9 cellular contexts compared by ENCODE assay signal in genomic region chr20:32971703-32972161, GRCh38. TPM values are rescaled to one million over a fixed set of nuclear protein-coding genes. Genes with fewer than 3 reads are reported as not detected.
DNase-seq lines count a peak whose midpoint lies in the region; ATAC-seq and TF ChIP-seq lines count a peak whose summit lies in the region.
"Had no signal": no experiment of that assay in that cellular context is flagged by ENCODE, and none has a peak within 500 bp of the region (broad histone marks: within the 10 kb centered on the region; RNA-seq: fewer than 3 reads in every experiment).

No MANE protein-coding gene starts in this region.

- H3K4me3 ChIP-seq in SK-N-SH (ENCODE audit: low read depth in 2 of 2, low read length in 1 of 2) (no peak overlapping the region), WERI-Rb-1 (ENCODE audit: low read depth, low read length) (no peak overlapping the region)

- H4K20me1 ChIP-seq in SK-N-SH (ENCODE audit: insufficient read depth) = no peaks in the 10 kb centered on the region

- no peak for ATAC-seq in SK-N-SH treated with all-trans-retinoic acid at 6 μM for 48 hours
- ATAC-seq in HG02970 (IDR thresholded peaks at IDR 0.05; ENCODE audit: low FRiP score, unreplicated experiment) = peak; percentile 11
- ATAC-seq in HG03457 (IDR thresholded peaks at IDR 0.05; ENCODE audit: unreplicated experiment) = no peak
- ATAC-seq in GM21526 (IDR thresholded peaks at IDR 0.05; ENCODE audit: low FRiP score, unreplicated experiment) = no peak

- POLR2A ChIA-PET in SK-N-SH (lab: Yijun Ruan, JAX) = no interaction called here

- WGBS in SK-N-SH (ENCODE audit: low lambda C conversion rate) = 54% methylated on average over 6 of the region's 6 CpGs

- CTCF ChIA-PET in SK-N-SH (lab: Yijun Ruan, JAX) = interaction anchor here (1.7 kb wide), 1 partner anchor 26 kb away, joined by 4 read pairs; no protein-coding TSS in a partner anchor

- no peak for TF ChIP-seq CTCF in SK-N-SH (IDR thresholded peaks at IDR 0.05)
- no peak for TF ChIP-seq CTCF in WERI-Rb-1 (IDR thresholded peaks at IDR 0.05; ENCODE audit: low read depth, low read length)

- no peaks in the 10 kb centered on the region for H3K36me3 ChIP-seq in SK-N-SH (replicated peaks in 1 of 2; ENCODE audit: control insufficient read depth in 1 of 2, insufficient read depth in 2 of 2, low read length in 1 of 2)
- H3K36me3 ChIP-seq in WERI-Rb-1 = no peaks in the 10 kb centered on the region

- H2AFZ ChIP-seq in SK-N-SH (ENCODE audit: low read depth) = 0 out of 2 replicates have a peak overlapping the region, but pooled peaks have one; percentile 13

- H3F3A ChIP-seq in SK-N-SH (replicated peaks; ENCODE audit: insufficient read depth) = no peaks in the 10 kb centered on the region

- no peaks in the 10 kb centered on the region for H3K9me2 ChIP-seq in SK-N-SH

- H3K9me3 ChIP-seq in SK-N-SH = no peaks in the 10 kb centered on the region
- peaks cover 5% of the 10 kb centered on the region for H3K9me3 ChIP-seq in WERI-Rb-1 (ENCODE audit: severe bottlenecking)

- H3K4me1 ChIP-seq in SK-N-SH (ENCODE audit: control insufficient read depth in 1 of 2, insufficient read depth in 2 of 2, low read depth in 1 of 2, low read length in 1 of 2) = no peaks in the 10 kb centered on the region; a peak in 1 of 4 replicates

- no peak for TF ChIP-seq RAD21 in SK-N-SH (IDR thresholded peaks at IDR 0.05; ENCODE audit: low read length)

- no peak for DNase-seq in SK-N-SH
- DNase-seq in WERI-Rb-1 = no peak
- peak; percentile 3 for DNase-seq in myocyte (ENCODE audit: low read depth)
- no peak for DNase-seq in NCI-H2196 treated with DMSO at 0.1 percent for 48 hours (lab: John Stamatoyannopoulos, UW; ENCODE audit: unreplicated experiment)

- no peaks in the 10 kb centered on the region for H3K79me2 ChIP-seq in SK-N-SH (ENCODE audit: insufficient read depth)

- H3K27me3 ChIP-seq in SK-N-SH (ENCODE audit: insufficient read depth) (no peaks in the 10 kb centered on the region; the same call in 1 of the 2 replicates), WERI-Rb-1 (ENCODE audit: insufficient read depth, low read depth, severe bottlenecking) (no peaks in the 10 kb centered on the region)

- no peak for TF ChIP-seq EP300 in SK-N-SH (IDR thresholded peaks at IDR 0.05; ENCODE audit: borderline replicate concordance in 1 of 2, low read depth in 1 of 2, low read length in 1 of 2)

- no peak overlapping the region for H3K9ac ChIP-seq in SK-N-SH

- no peak overlapping the region for H3K4me2 ChIP-seq in SK-N-SH

- H3K27ac ChIP-seq in SK-N-SH (ENCODE audit: low read depth in 2 of 2, low read length in 1 of 2) = no peak overlapping the region
- peak overlapping the region; percentile 71 for H3K27ac ChIP-seq in WERI-Rb-1

TF ChIP-seq in SK-N-SH, 30 proteins besides CTCF, POLR2A, EP300 and RAD21:
- TF ChIP-seq IRF3 (IDR thresholded peaks at IDR 0.05; ENCODE audit: low read depth, low read length) (no peak), POLR2AphosphoS5 (IDR thresholded peaks at IDR 0.05; ENCODE audit: low read depth, low read length) (no peak), CHD2 (IDR thresholded peaks at IDR 0.05; ENCODE audit: low read length, partially characterized antibody) (no peak), TAF1 (IDR thresholded peaks at IDR 0.05; ENCODE audit: borderline replicate concordance, low read depth, low read length) (no peak)

TF ChIP-seq in SK-N-SH treated with all-trans-retinoic acid at 6 μM for 48 hours, 23 proteins besides CTCF, POLR2A, EP300 and RAD21:
- TF ChIP-seq ISL1 (CRISPR knock-in tag; IDR thresholded peaks at IDR 0.05) (no peak), ZNF8 (CRISPR knock-in tag; IDR thresholded peaks at IDR 0.05) (no peak), PPARA (CRISPR knock-in tag; IDR thresholded peaks at IDR 0.05; ENCODE audit: borderline replicate concordance) (no peak), ZFP3 (CRISPR knock-in tag; IDR thresholded peaks at IDR 0.05) (no peak), RARB (CRISPR knock-in tag; IDR thresholded peaks at IDR 0.05) (no peak), ESRRG (CRISPR knock-in tag; IDR thresholded peaks at IDR 0.05) (no peak)

RNA-seq across cellular contexts. Expression of gene SUN5, which starts 32.5 kb away (rescaled TPM):
- not detected in 2 replicates for polyA plus RNA-seq in SK-N-SH (2012; rRNA removed)
- not detected in 2 replicates for polyA plus RNA-seq in SK-N-SH (2012; cell fraction: cytosol; rRNA removed)
- not detected in 2 replicates for polyA plus RNA-seq in SK-N-SH (2012; cell fraction: nucleus; rRNA removed)
- not detected in 2 replicates for total RNA-seq in myocyte
- not detected for polyA plus RNA-seq in myocyte (2012)
- total RNA-seq: glomerular endothelial cell had no signal

RNA-seq across cellular contexts. Expression of gene BPIFB2, which starts 35.8 kb away (rescaled TPM):
- polyA plus RNA-seq in SK-N-SH (2012; rRNA removed) = not detected in 2 replicates
- not detected in 2 replicates for polyA plus RNA-seq in SK-N-SH (2012; cell fraction: cytosol; rRNA removed)
- not detected in 2 replicates for polyA plus RNA-seq in SK-N-SH (2012; cell fraction: nucleus; rRNA removed)
- total RNA-seq in myocyte = not detected in 2 replicates
- not detected for polyA plus RNA-seq in myocyte (2012)
- total RNA-seq: glomerular endothelial cell had no signal

RNA-seq across cellular contexts. Expression of gene BPIFB6, which starts 59.7 kb away (rescaled TPM):
- polyA plus RNA-seq in SK-N-SH (2012; rRNA removed) = not detected in 2 replicates
- not detected in 2 replicates for polyA plus RNA-seq in SK-N-SH (2012; cell fraction: cytosol; rRNA removed)
- not detected in 2 replicates for polyA plus RNA-seq in SK-N-SH (2012; cell fraction: nucleus; rRNA removed)
- not detected in 2 replicates for total RNA-seq in myocyte
- polyA plus RNA-seq in myocyte (2012) = not detected
- total RNA-seq: glomerular endothelial cell had no signal
